15 cellular contexts compared by ENCODE assay signal in genomic region chr11:75432911-75433321, GRCh38. TPM values are rescaled to one million over a fixed set of nuclear protein-coding genes. Genes with fewer than 3 reads are reported as not detected.
DNase-seq lines count a peak whose midpoint lies in the region; ATAC-seq and TF ChIP-seq lines count a peak whose summit lies in the region.
"Had no signal": no experiment of that assay in that cellular context is flagged by ENCODE, and none has a peak within 500 bp of the region (broad histone marks: within the 10 kb centered on the region; RNA-seq: fewer than 3 reads in every experiment).

Gene KLHL35, minus strand, starts transcription at chr11:75433203. Its CDS starts 2,574 bp downstream, at chr11:75430629.

- DNase-seq in NCI-H146 (lab: John Stamatoyannopoulos, UW) (peak; percentile 36), NCI-H146 treated with DMSO at 0.1 percent for 48 hours (lab: John Stamatoyannopoulos, UW; ENCODE audit: unreplicated experiment) (no peak), Panc1 (ENCODE audit: low read depth, low spot score) (no peak), substantia nigra (lab: John Stamatoyannopoulos, UW) (peak in 26 of 49 donors; percentile 3 to 53 (median 28)), T1000 (lab: John Stamatoyannopoulos, UW) (no peak), G401 (ENCODE audit: low spot score) (no peak)
- DNase-seq in stimulated activated CD4-positive, alpha-beta T cell treated with anti-CD3 and anti-CD28 coated beads, Interleukin-4, amount 100 ng/mL, for 4 hours = no peak
- DNase-seq: adrenal gland, islet precursor cell, naive B cell had no signal

- H3K36me3 ChIP-seq in Panc1 (ENCODE audit: control insufficient read depth, insufficient read depth, low read length) (no peaks in the 10 kb centered on the region), iPS-18a (ENCODE audit: control insufficient read depth, low read depth, low read length) (no peaks in the 10 kb centered on the region)
- H3K36me3 ChIP-seq: adrenal gland had no signal

- BruUV-seq in Panc1 (replicated peaks; lab: Mats Ljungman, UMichigan) = no TSS peak

- H3K4me3 ChIP-seq in Panc1 (ENCODE audit: low read depth in 2 of 2, low read length in 2 of 2) (no peak within 1 kb of the TSS), iPS-18a (ENCODE audit: low read length) (peak within 1 kb of the TSS; percentile 47)
- H3K4me3 ChIP-seq: adrenal gland, smooth muscle cell, tibial nerve had no signal

- no peak within 1 kb of the TSS for H3K9ac ChIP-seq in iPS-18a (ENCODE audit: low read length)

- H3K27me3 ChIP-seq in Panc1 (ENCODE audit: control insufficient read depth, insufficient read depth, low read length) = no peaks in the 10 kb centered on the region
- H3K27me3 ChIP-seq in iPS-18a (ENCODE audit: control insufficient read depth, insufficient read depth, low read length) = peaks cover 64% of the 10 kb centered on the region

- in situ Hi-C loops in Panc1 (cut with HindIII; ENCODE audit: low pct_unique_long_range_greater_than_20kb, low sequenced_read_pairs) = no loop called here
- in situ Hi-C loops in G401 (cut with HindIII; ENCODE audit: low sequenced_read_pairs) = no loop called here

- H3K27ac ChIP-seq in Panc1 (ENCODE audit: low read length) (no peak within 1 kb of the TSS), iPS-18a (ENCODE audit: low read length) (no peak within 1 kb of the TSS), substantia nigra (ENCODE audit: low read depth, low read length, poor library complexity, severe bottlenecking) (peak within 1 kb of the TSS; percentile 39)
- H3K27ac ChIP-seq: adrenal gland, tibial nerve had no signal

- POLR2A ChIA-PET in Panc1 (lab: Charles Lee) = no interaction called here

- no peak for TF ChIP-seq CTCF in Panc1 (IDR thresholded peaks at IDR 0.05)

- ATAC-seq in Panc1 = no peak
- ATAC-seq: SK-N-SH treated with all-trans-retinoic acid at 6 μM for 48 hours had no signal

- H3K9me3 ChIP-seq in Panc1 (ENCODE audit: control insufficient read depth, insufficient read depth, low read depth, low read length) (no peaks in the 10 kb centered on the region), iPS-18a (ENCODE audit: control insufficient read depth, low read depth, low read length) (peaks cover 5% of the 10 kb centered on the region)
- H3K9me3 ChIP-seq: adrenal gland had no signal

- intact Hi-C loops in Panc1 (cut with micrococcal nuclease; ENCODE audit: unreplicated experiment) = no loop called here

- CTCF ChIA-PET in Panc1 (lab: Charles Lee) = no interaction called here

- H3K4me1 ChIP-seq in Panc1 (ENCODE audit: control insufficient read depth, insufficient read depth, low read length) = peaks cover 16% of the 10 kb centered on the region
- H3K4me1 ChIP-seq in iPS-18a (ENCODE audit: control insufficient read depth, low read depth, low read length) = peaks cover 12% of the 10 kb centered on the region

RNA-seq across cellular contexts. Expression of gene KLHL35, which starts in this region (rescaled TPM):
- total RNA-seq in Panc1 (2021; ENCODE audit: unreplicated experiment) = 10.9 TPM
- 18.9 TPM for polyA plus RNA-seq in Panc1 (2012; ENCODE audit: insufficient read length)
- not detected in 2 replicates for total RNA-seq in G401 (2014; rRNA removed; shearing (Covaris generic))
- total RNA-seq: A172 had no signal

Comparison
In these comparisons a context has a peak if more than half of its experiments do, and no peak if none do; other contexts are left out.
1. RNA of gene KLHL35 (total RNA-seq): 10.9 TPM in Panc1 (single experiment); not detected in G401; every median in the first group is over 10 times any median in the second.
2. DNase-seq: peak in NCI-H146 (single experiment) and substantia nigra (26 of 49); none in NCI-H146 treated with DMSO at 0.1 percent for 48 hours (single experiment), Panc1 (single experiment), stimulated activated CD4-positive, alpha-beta T cell treated with anti-CD3 and anti-CD28 coated beads, Interleukin-4, amount 100 ng/mL, for 4 hours (0 of 2), T1000 (single experiment) and G401 (single experiment).